Comparison of ENCODE assay signal across 1 cellular context in genomic region chr4:15779336-15779735, GRCh38.
TF ChIP-seq lines count a peak whose summit lies in the region.

No MANE protein-coding gene starts in this region.

TF ChIP-seq in GM12878, 131 proteins besides CTCF, POLR2A, EP300 and RAD21 (continued from another document):
- TF ChIP-seq TCF12 (IDR thresholded peaks at IDR 0.05; ENCODE audit: low read depth, low read length) = no peak
- no peak for TF ChIP-seq MLLT1 (IDR thresholded peaks at IDR 0.05)
- no peak for TF ChIP-seq TCF7 (IDR thresholded peaks at IDR 0.05; ENCODE audit: borderline replicate concordance)
- TF ChIP-seq HCFC1 (IDR thresholded peaks at IDR 0.05; ENCODE audit: low read length) = no peak
- no peak for TF ChIP-seq CBX3 (IDR thresholded peaks at IDR 0.05; ENCODE audit: borderline replicate concordance, low read depth)
- TF ChIP-seq PBX3 (IDR thresholded peaks at IDR 0.05; ENCODE audit: insufficient replicate concordance, low read depth, low read length) = no peak
- TF ChIP-seq RAD51 (IDR thresholded peaks at IDR 0.05) = no peak
- TF ChIP-seq JUND (IDR thresholded peaks at IDR 0.05; ENCODE audit: low read depth, low read length) = no peak
- TF ChIP-seq BRCA1 (IDR thresholded peaks at IDR 0.05; ENCODE audit: low read depth, low read length) = no peak
- TF ChIP-seq GABPA (IDR thresholded peaks at IDR 0.05; ENCODE audit: low read depth) = no peak
- no peak for TF ChIP-seq ZNF274 (IDR thresholded peaks at IDR 0.05; ENCODE audit: insufficient read depth, insufficient read length)
TF ChIP-seq in GM12878: peak in this region for 0.
